Comparison of ENCODE assay signal across 9 cellular contexts in the genomic region with DNA sequence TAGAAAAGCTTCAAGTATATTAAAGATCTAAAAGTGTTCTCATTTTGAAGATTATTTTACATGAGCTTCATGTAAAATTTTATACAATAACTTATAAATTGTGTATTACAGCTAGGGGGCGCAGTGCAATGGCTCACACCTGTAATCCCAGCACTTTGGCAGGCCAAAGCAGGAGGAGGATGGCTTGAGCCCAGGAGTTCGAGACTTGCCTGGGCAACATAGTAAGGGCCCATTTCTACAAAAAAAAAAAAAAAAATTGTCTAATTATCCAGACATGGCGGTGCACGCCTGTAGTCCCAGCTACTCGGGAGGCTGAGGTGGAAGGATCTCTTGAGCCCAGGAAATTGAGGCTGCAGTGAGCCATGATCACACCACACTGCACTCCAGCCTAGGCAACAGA. TPM values are rescaled to one million over a fixed set of nuclear protein-coding genes. Genes with fewer than 3 reads are reported as not detected.
DNase-seq lines count a peak whose midpoint lies in the region; TF ChIP-seq lines count a peak whose summit lies in the region.
"Had no signal": no experiment of that assay in that cellular context is flagged by ENCODE, and none has a peak within 500 bp of the region (broad histone marks: within the 10 kb centered on the region; RNA-seq: fewer than 3 reads in every experiment).

No MANE protein-coding gene starts in this region.

- peaks cover 7% of the 10 kb centered on the region for H3K4me1 Mint-ChIP-seq in activated CD4-positive, alpha-beta T cell treated with anti-CD3 and anti-CD28 coated beads, Interleukin-2, amount 10 ng/mL, durations not matched to agents 24 days and 14 days

- H3K4me2 ChIP-seq in KMS-11 (no peak overlapping the region), fibroblast of lung (ENCODE audit: extremely low read depth, insufficient read depth, low read length) (no peak overlapping the region)
- H3K4me2 ChIP-seq: BLaER1 treated with 17β-estradiol and CSF1 and Interleukin-3, amounts not matched to agents 10 nM and 100 nM had no signal

- no peaks in the 10 kb centered on the region for H3K27me3 Mint-ChIP-seq in activated CD4-positive, alpha-beta T cell treated with anti-CD3 and anti-CD28 coated beads, Interleukin-2, amount 10 ng/mL, durations not matched to agents 24 days and 14 days

- no peak overlapping the region for H3K9ac ChIP-seq in KMS-11
- H3K9ac ChIP-seq in fibroblast of lung (ENCODE audit: insufficient read depth, low read length) = no peak overlapping the region
- H3K9ac ChIP-seq: BLaER1 treated with 17β-estradiol and CSF1 and Interleukin-3, amounts not matched to agents 10 nM and 100 nM had no signal

- peaks cover 21% of the 10 kb centered on the region for H3K36me3 Mint-ChIP-seq in activated CD4-positive, alpha-beta T cell treated with anti-CD3 and anti-CD28 coated beads, Interleukin-2, amount 10 ng/mL, durations not matched to agents 24 days and 14 days (ENCODE audit: low read depth)

- H3K4me3 ChIP-seq in KMS-11 (IDR thresholded peaks at IDR 0.05; ENCODE audit: insufficient read depth, low read depth, low read length) (no peak overlapping the region), fibroblast of lung (replicated peaks in 1 of 4; ENCODE audit: control extremely low read depth in 1 of 4, insufficient read depth in 1 of 4, low read depth in 3 of 4, low read length in 4 of 4) (no peak overlapping the region)
- H3K4me3 ChIP-seq: BLaER1 treated with 17β-estradiol and CSF1 and Interleukin-3, amounts not matched to agents 10 nM and 100 nM had no signal

- H3K9me3 ChIP-seq in fibroblast of lung (ENCODE audit: control insufficient read depth, insufficient read depth, low read depth, low read length) = no peaks in the 10 kb centered on the region
- H3K9me3 ChIP-seq: BLaER1 treated with 17β-estradiol and CSF1 and Interleukin-3, amounts not matched to agents 10 nM and 100 nM had no signal

- H3K4me1 ChIP-seq in KMS-11 (ENCODE audit: low read depth, poor library complexity, severe bottlenecking) = no peaks in the 10 kb centered on the region
- no peaks in the 10 kb centered on the region for H3K4me1 ChIP-seq in fibroblast of lung (ENCODE audit: control insufficient read depth, extremely low read depth, insufficient read depth, low read length)
- H3K4me1 ChIP-seq: BLaER1 treated with 17β-estradiol and CSF1 and Interleukin-3, amounts not matched to agents 10 nM and 100 nM had no signal

- no peak overlapping the region for H3K27ac ChIP-seq in KMS-11
- H3K27ac ChIP-seq in fibroblast of lung (ENCODE audit: insufficient read depth, low read length) = no peak overlapping the region
- H3K27ac ChIP-seq: BLaER1 treated with 17β-estradiol and CSF1 and Interleukin-3, amounts not matched to agents 10 nM and 100 nM had no signal

- H3K36me3 ChIP-seq in KMS-11 (ENCODE audit: insufficient read depth) (no peaks in the 10 kb centered on the region), fibroblast of lung (ENCODE audit: control insufficient read depth, insufficient read depth, low read length) (no peaks in the 10 kb centered on the region)

- DNase-seq in NCI-H1092 treated with DMSO at 0.1 percent for 48 hours (lab: John Stamatoyannopoulos, UW) (peak; percentile 4), NCI-H1092 (lab: John Stamatoyannopoulos, UW) (no peak), fibroblast of lung (ENCODE audit: low read depth in 2 of 2) (peak; percentile 16 to 50), renal cortical epithelial cell (ENCODE audit: low read depth) (peak; percentile 23), NCI-H524 treated with DMSO at 0.1 percent for 48 hours (lab: John Stamatoyannopoulos, UW) (no peak), HK-2 (ENCODE audit: unreplicated experiment) (no peak)
- DNase-seq in activated CD4-positive, alpha-beta T cell treated with anti-CD3 and anti-CD28 coated beads, Interleukin-2, amount 10 ng/mL, durations not matched to agents 24 days and 14 days = peak; percentile 80

- intact Hi-C loops in activated CD4-positive, alpha-beta T cell treated with anti-CD3 and anti-CD28 coated beads, Interleukin-2, amount 10 ng/mL, durations not matched to agents 24 days and 14 days (cut with micrococcal nuclease) = loop anchor here (1.0 kb wide), 2 partner anchors 61 to 136 kb away; no protein-coding TSS in a partner anchor

- H3K9me3 Mint-ChIP-seq in activated CD4-positive, alpha-beta T cell treated with anti-CD3 and anti-CD28 coated beads, Interleukin-2, amount 10 ng/mL, durations not matched to agents 24 days and 14 days = no peaks in the 10 kb centered on the region

- TF ChIP-seq CTCF in KMS-11 (conservative IDR thresholded peaks at IDR 0.05; ENCODE audit: low read depth, low read length) (peak; percentile 88), fibroblast of lung (conservative IDR thresholded peaks at IDR 0.05 in 1 of 2, IDR thresholded peaks at IDR 0.05 in 1 of 2; ENCODE audit: low read depth in 1 of 2, low read length in 2 of 2) (peak; percentile 40 to 44)

- H4K20me1 ChIP-seq in KMS-11 (ENCODE audit: insufficient read depth) (no peaks in the 10 kb centered on the region), fibroblast of lung (ENCODE audit: control insufficient read depth, extremely low read depth, insufficient read depth, low read length) (no peaks in the 10 kb centered on the region)

- H3K27me3 ChIP-seq in KMS-11 (ENCODE audit: insufficient read depth, low read depth) = no peaks in the 10 kb centered on the region
- no peaks in the 10 kb centered on the region for H3K27me3 ChIP-seq in fibroblast of lung (ENCODE audit: control insufficient read depth, insufficient read depth, low read length)
- H3K27me3 ChIP-seq: BLaER1 treated with 17β-estradiol and CSF1 and Interleukin-3, amounts not matched to agents 10 nM and 100 nM had no signal

- no peak overlapping the region for H2AFZ ChIP-seq in KMS-11 (ENCODE audit: low read depth)
- no peak overlapping the region for H2AFZ ChIP-seq in fibroblast of lung (ENCODE audit: low read length)

- H3K79me2 ChIP-seq in KMS-11 (ENCODE audit: insufficient read depth, low read depth) (no peaks in the 10 kb centered on the region), fibroblast of lung (ENCODE audit: control insufficient read depth, insufficient read depth, low read length) (no peaks in the 10 kb centered on the region)

- no peak overlapping the region for H3K4me3 Mint-ChIP-seq in activated CD4-positive, alpha-beta T cell treated with anti-CD3 and anti-CD28 coated beads, Interleukin-2, amount 10 ng/mL, durations not matched to agents 24 days and 14 days

- H3K27ac Mint-ChIP-seq in activated CD4-positive, alpha-beta T cell treated with anti-CD3 and anti-CD28 coated beads, Interleukin-2, amount 10 ng/mL, durations not matched to agents 24 days and 14 days = no peak overlapping the region

RNA-seq across cellular contexts. Expression of a gene that starts 16.6 kb away (rescaled TPM):
- 22.3 and 23.4 TPM in 2 replicates for total RNA-seq in activated CD4-positive, alpha-beta T cell treated with anti-CD3 and anti-CD28 coated beads, Interleukin-2, amount 10 ng/mL, durations not matched to agents 24 days and 14 days
- total RNA-seq in fibroblast of lung (22.3 and 29.6 TPM in 2 replicates), renal cortical epithelial cell (44.8 and 61.4 TPM in 2 replicates)
- 16.9 and 21.3 TPM in 2 replicates for polyA plus RNA-seq in fibroblast of lung
- 13.0 and 14.1 TPM in 2 replicates for polyA plus RNA-seq in fibroblast of lung (2012)
- polyA minus RNA-seq in fibroblast of lung (ENCODE audit: low replicate concordance) = 3.4 and 4.5 TPM in 2 replicates

Comparison
In these comparisons a context has a peak if more than half of its experiments do, and no peak if none do; other contexts are left out.
1. DNase-seq: peak in NCI-H1092 treated with DMSO at 0.1 percent for 48 hours (single experiment), activated CD4-positive, alpha-beta T cell treated with anti-CD3 and anti-CD28 coated beads, Interleukin-2, amount 10 ng/mL, durations not matched to agents 24 days and 14 days (single experiment), fibroblast of lung (2 of 2) and renal cortical epithelial cell (single experiment); none in NCI-H1092 (single experiment), NCI-H524 treated with DMSO at 0.1 percent for 48 hours (single experiment) and HK-2 (single experiment).